ENCODE assay signal across 10 cellular contexts in the genomic region with DNA sequence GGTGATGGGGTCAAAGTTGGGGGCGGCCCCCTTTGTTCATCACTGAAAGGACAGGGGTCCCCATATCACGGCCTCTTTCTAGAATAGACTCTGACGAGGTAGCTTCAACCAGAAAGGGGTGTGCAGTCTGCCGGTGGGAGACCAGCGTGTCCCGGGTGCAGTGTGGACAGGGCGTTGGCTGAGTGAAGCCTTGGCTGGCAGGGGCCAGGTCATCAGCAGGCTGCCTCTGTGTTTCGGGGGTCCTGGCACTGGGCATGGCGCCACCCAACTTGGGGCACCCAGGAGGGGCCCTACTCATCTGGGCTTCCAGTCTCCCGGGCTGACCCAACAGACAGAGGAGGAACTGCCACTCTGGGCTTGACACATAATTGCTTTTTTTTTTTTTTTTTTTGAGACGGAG. TPM values are rescaled to one million over a fixed set of nuclear protein-coding genes. Genes with fewer than 3 reads are reported as not detected.
"Had no signal": no experiment of that assay in that cellular context is flagged by ENCODE, and none has a peak within 500 bp of the region (broad histone marks: within the 10 kb centered on the region; RNA-seq: fewer than 3 reads in every experiment).

No MANE protein-coding gene starts in this region.

- H3K9ac ChIP-seq: GM23248 had no signal

- H3K36me3 ChIP-seq: HAP-1 had no signal

- H3K4me3 ChIP-seq: GM23248, HAP-1 had no signal

- DNase-seq: GM23248, GOT3, H7, HFFc6 had no signal

- H3K27ac ChIP-seq: GM23248, HL-60 had no signal

- H3K4me3 Mint-ChIP-seq: HFFc6, IgD-negative memory B cell had no signal

- H3K4me1 ChIP-seq: HAP-1 had no signal

- H3K27ac Mint-ChIP-seq: HFFc6, IgD-negative memory B cell had no signal

- H3K9me3 ChIP-seq: HAP-1 had no signal

- H3K9me3 Mint-ChIP-seq: HFFc6, IgD-negative memory B cell had no signal

- H2AFZ ChIP-seq: GM23248 had no signal

RNA-seq across cellular contexts. Expression of a gene that starts 3.5 kb away (rescaled TPM):
- total RNA-seq: H4, HepG2, HT1080 had no signal
